17 cellular contexts compared by ENCODE assay signal in genomic region chr13:42329239-42329638, GRCh38. TPM values are rescaled to one million over a fixed set of nuclear protein-coding genes. Genes with fewer than 3 reads are reported as not detected.
DNase-seq lines count a peak whose midpoint lies in the region; ATAC-seq lines count a peak whose summit lies in the region.
"Had no signal": no experiment of that assay in that cellular context is flagged by ENCODE, and none has a peak within 500 bp of the region (broad histone marks: within the 10 kb centered on the region; RNA-seq: fewer than 3 reads in every experiment).

No MANE protein-coding gene starts in this region.

- no peak for DNase-seq in stimulated activated naive CD8-positive, alpha-beta T cell treated with anti-CD3 and anti-CD28 coated beads, Interleukin-15, Interleukin-2, amounts not matched to agents 100 U/mL and 50 U/mL, for 24 hours
- no peak for DNase-seq in activated CD4-positive, alpha-beta memory T cell treated with anti-CD3 and anti-CD28 coated beads for 36 hours
- DNase-seq in immature natural killer cell (peak in 1 of 3 donors; percentile 2), mesenchymal stem cell (no peak)
- DNase-seq: colonic mucosa, heart left ventricle, HFFc6, KG1, NCI-H1105, NCI-H2081 treated with DMSO at 0.1 percent for 48 hours, NCI-H510A treated with DMSO at 0.1 percent for 48 hours, right cardiac atrium had no signal

- CTCF ChIA-PET in activated CD4-positive, alpha-beta memory T cell treated with anti-CD3 and anti-CD28 coated beads for 36 hours (lab: Charles Lee), result interaction anchor here (0.8 to 1.3 kb wide), 2 partner anchors 25 to 266 kb away, joined by 3 read pairs; no protein-coding TSS in a partner anchor

- H3K36me3 ChIP-seq in mesenchymal stem cell (ENCODE audit: control insufficient read depth in 1 of 2, insufficient read depth in 2 of 2, low read depth in 1 of 2, low read length in 2 of 2), result no peaks in the 10 kb centered on the region
- H3K36me3 ChIP-seq: colonic mucosa, heart left ventricle had no signal

- H4K91ac ChIP-seq in mesenchymal stem cell (ENCODE audit: low read length), result no peak overlapping the region

- H3K9me3 ChIP-seq in mesenchymal stem cell (ENCODE audit: control insufficient read depth, low read length), result no peaks in the 10 kb centered on the region
- H3K9me3 ChIP-seq: colonic mucosa, heart left ventricle had no signal

- peaks cover 58% of the 10 kb centered on the region for H3K4me1 Mint-ChIP-seq in stimulated activated naive CD8-positive, alpha-beta T cell treated with anti-CD3 and anti-CD28 coated beads, Interleukin-15, Interleukin-2, amounts not matched to agents 100 ng/mL and 50 ng/mL, for 24 hours (ENCODE audit: low read depth)
- peaks cover 26% of the 10 kb centered on the region for H3K4me1 Mint-ChIP-seq in activated CD4-positive, alpha-beta memory T cell treated with anti-CD3 and anti-CD28 coated beads for 36 hours (ENCODE audit: low read depth)
- H3K4me1 Mint-ChIP-seq in immature natural killer cell, result peaks cover 14 to 29% of the 10 kb centered on the region in 2 donors
- H3K4me1 Mint-ChIP-seq: brain had no signal

- peak overlapping the region; percentile 59 for H3K27ac Mint-ChIP-seq in stimulated activated naive CD8-positive, alpha-beta T cell treated with anti-CD3 and anti-CD28 coated beads, Interleukin-15, Interleukin-2, amounts not matched to agents 100 ng/mL and 50 ng/mL, for 24 hours
- H3K27ac Mint-ChIP-seq in activated CD4-positive, alpha-beta memory T cell treated with anti-CD3 and anti-CD28 coated beads for 36 hours, result peak overlapping the region; percentile 64
- H3K27ac Mint-ChIP-seq in immature natural killer cell, result peak overlapping the region; percentile 26 to 82 (median 65)
- H3K27ac Mint-ChIP-seq: brain, HFFc6 had no signal

- H2BK12ac ChIP-seq in mesenchymal stem cell (ENCODE audit: low read length in 2 of 2), result no peak overlapping the region

- H3K4ac ChIP-seq in mesenchymal stem cell (ENCODE audit: low read depth in 1 of 2, low read length in 2 of 2), result no peak overlapping the region

- no peak overlapping the region for H2BK15ac ChIP-seq in mesenchymal stem cell (ENCODE audit: low read depth, poor library complexity, severe bottlenecking)

- H3K36me3 Mint-ChIP-seq in stimulated activated naive CD8-positive, alpha-beta T cell treated with anti-CD3 and anti-CD28 coated beads, Interleukin-15, Interleukin-2, amounts not matched to agents 100 ng/mL and 50 ng/mL, for 24 hours (ENCODE audit: low read depth), result peaks cover 5% of the 10 kb centered on the region
- H3K36me3 Mint-ChIP-seq in activated CD4-positive, alpha-beta memory T cell treated with anti-CD3 and anti-CD28 coated beads for 36 hours, result no peaks in the 10 kb centered on the region
- H3K36me3 Mint-ChIP-seq in immature natural killer cell, result peaks cover 3 to 9% (median 4%) of the 10 kb centered on the region in 3 donors
- H3K36me3 Mint-ChIP-seq: brain had no signal

- H3K4me2 ChIP-seq in mesenchymal stem cell (ENCODE audit: low read length, poor library complexity, severe bottlenecking), result no peak overlapping the region

- H3K18ac ChIP-seq in mesenchymal stem cell (ENCODE audit: low read depth in 1 of 2, low read length in 2 of 2), result no peak overlapping the region

- H3K4me1 ChIP-seq in mesenchymal stem cell (ENCODE audit: control insufficient read depth, insufficient read depth, low read depth, low read length), result peaks cover 2% of the 10 kb centered on the region
- H3K4me1 ChIP-seq: colonic mucosa had no signal

- POLR2A ChIA-PET in activated CD4-positive, alpha-beta memory T cell treated with anti-CD3 and anti-CD28 coated beads for 36 hours (lab: Charles Lee), result no interaction called here

- no peak overlapping the region for H2AFZ ChIP-seq in mesenchymal stem cell (ENCODE audit: low read depth, low read length)

- H3K79me1 ChIP-seq in mesenchymal stem cell (replicated peaks; ENCODE audit: low read length, poor library complexity, severe bottlenecking), result no peaks in the 10 kb centered on the region

- H2BK5ac ChIP-seq in mesenchymal stem cell (ENCODE audit: low read depth, low read length, poor library complexity, severe bottlenecking), result no peak overlapping the region

- H4K8ac ChIP-seq in mesenchymal stem cell (ENCODE audit: low read length), result no peak overlapping the region

- no peak overlapping the region for H2AK5ac ChIP-seq in mesenchymal stem cell (ENCODE audit: low read length, severe bottlenecking)

- no peaks in the 10 kb centered on the region for H3K27me3 Mint-ChIP-seq in stimulated activated naive CD8-positive, alpha-beta T cell treated with anti-CD3 and anti-CD28 coated beads, Interleukin-15, Interleukin-2, amounts not matched to agents 100 ng/mL and 50 ng/mL, for 24 hours
- no peaks in the 10 kb centered on the region for H3K27me3 Mint-ChIP-seq in activated CD4-positive, alpha-beta memory T cell treated with anti-CD3 and anti-CD28 coated beads for 36 hours
- H3K27me3 Mint-ChIP-seq in immature natural killer cell (ENCODE audit: low read depth in 3 of 3), result peaks cover 0 to 4% (median 1%) of the 10 kb centered on the region in 3 donors
- H3K27me3 Mint-ChIP-seq: brain had no signal

- intact Hi-C loops in activated CD4-positive, alpha-beta memory T cell treated with anti-CD3 and anti-CD28 coated beads for 36 hours (cut with micrococcal nuclease), result loop anchor here (1.0 to 5.0 kb wide), 3 partner anchors 48 to 64 kb away; no protein-coding TSS in a partner anchor

- peak overlapping the region; percentile 24 for H3K4me3 Mint-ChIP-seq in stimulated activated naive CD8-positive, alpha-beta T cell treated with anti-CD3 and anti-CD28 coated beads, Interleukin-15, Interleukin-2, amounts not matched to agents 100 ng/mL and 50 ng/mL, for 24 hours
- H3K4me3 Mint-ChIP-seq in activated CD4-positive, alpha-beta memory T cell treated with anti-CD3 and anti-CD28 coated beads for 36 hours, result no peak overlapping the region
- H3K4me3 Mint-ChIP-seq in immature natural killer cell, result peak overlapping the region in 4 of 5 donors; percentile 36 to 65 (median 48)
- H3K4me3 Mint-ChIP-seq: brain, HFFc6 had no signal

- H3K14ac ChIP-seq in mesenchymal stem cell (ENCODE audit: low read length in 2 of 2), result no peak overlapping the region

- H3K23ac ChIP-seq in mesenchymal stem cell (ENCODE audit: low read length in 2 of 2), result no peak overlapping the region

- no peak overlapping the region for H2BK120ac ChIP-seq in mesenchymal stem cell (ENCODE audit: low read depth, low read length)

- H3K27ac ChIP-seq in mesenchymal stem cell (ENCODE audit: low read length, poor library complexity, severe bottlenecking), result no peak overlapping the region
- H3K27ac ChIP-seq: colonic mucosa, heart left ventricle, RWPE1 had no signal

- H3K9ac ChIP-seq in mesenchymal stem cell (ENCODE audit: low read length), result no peak overlapping the region

- H3K9me3 Mint-ChIP-seq in stimulated activated naive CD8-positive, alpha-beta T cell treated with anti-CD3 and anti-CD28 coated beads, Interleukin-15, Interleukin-2, amounts not matched to agents 100 ng/mL and 50 ng/mL, for 24 hours, result no peaks in the 10 kb centered on the region
- H3K9me3 Mint-ChIP-seq in activated CD4-positive, alpha-beta memory T cell treated with anti-CD3 and anti-CD28 coated beads for 36 hours, result no peaks in the 10 kb centered on the region
- no peaks in the 10 kb centered on the region for H3K9me3 Mint-ChIP-seq in immature natural killer cell
- H3K9me3 Mint-ChIP-seq: brain, HFFc6 had no signal

- H3K4me3 ChIP-seq in mesenchymal stem cell (ENCODE audit: insufficient read depth in 1 of 2, low read depth in 1 of 2, low read length in 2 of 2), result no peak overlapping the region
- H3K4me3 ChIP-seq: colonic mucosa, heart left ventricle had no signal

- no peak for ATAC-seq in stimulated activated naive CD8-positive, alpha-beta T cell treated with anti-CD3 and anti-CD28 coated beads, Interleukin-15, Interleukin-2, amounts not matched to agents 100 U/mL and 50 U/mL, for 24 hours
- no peak for ATAC-seq in HG03196 (IDR thresholded peaks at IDR 0.05; ENCODE audit: unreplicated experiment)
- ATAC-seq in HG03097 (IDR thresholded peaks at IDR 0.05; ENCODE audit: low FRiP score, unreplicated experiment), result no peak
- ATAC-seq: heart left ventricle, right cardiac atrium had no signal

- no peaks in the 10 kb centered on the region for H3K27me3 ChIP-seq in mesenchymal stem cell (ENCODE audit: control insufficient read depth in 1 of 2, insufficient read depth in 1 of 2, low read length in 2 of 2)
- H3K27me3 ChIP-seq: colonic mucosa, heart left ventricle had no signal

RNA-seq across cellular contexts. Expression of gene AKAP11, which starts 57.3 kb away (rescaled TPM):
- 10 to 100 TPM; 36.6 to 37.8 TPM for total RNA-seq in activated CD4-positive, alpha-beta memory T cell treated with anti-CD3 and anti-CD28 coated beads for 36 hours
- polyA plus RNA-seq in immature natural killer cell, result 1 to 10 TPM; 1.8 to 4.0 (median 2.9) TPM
- polyA plus RNA-seq in mesenchymal stem cell (2013, experiment 1 of 2), result 13.0 TPM
- polyA plus RNA-seq in mesenchymal stem cell (2013, experiment 2 of 2), result 13.2 TPM
